In the genomic region with DNA sequence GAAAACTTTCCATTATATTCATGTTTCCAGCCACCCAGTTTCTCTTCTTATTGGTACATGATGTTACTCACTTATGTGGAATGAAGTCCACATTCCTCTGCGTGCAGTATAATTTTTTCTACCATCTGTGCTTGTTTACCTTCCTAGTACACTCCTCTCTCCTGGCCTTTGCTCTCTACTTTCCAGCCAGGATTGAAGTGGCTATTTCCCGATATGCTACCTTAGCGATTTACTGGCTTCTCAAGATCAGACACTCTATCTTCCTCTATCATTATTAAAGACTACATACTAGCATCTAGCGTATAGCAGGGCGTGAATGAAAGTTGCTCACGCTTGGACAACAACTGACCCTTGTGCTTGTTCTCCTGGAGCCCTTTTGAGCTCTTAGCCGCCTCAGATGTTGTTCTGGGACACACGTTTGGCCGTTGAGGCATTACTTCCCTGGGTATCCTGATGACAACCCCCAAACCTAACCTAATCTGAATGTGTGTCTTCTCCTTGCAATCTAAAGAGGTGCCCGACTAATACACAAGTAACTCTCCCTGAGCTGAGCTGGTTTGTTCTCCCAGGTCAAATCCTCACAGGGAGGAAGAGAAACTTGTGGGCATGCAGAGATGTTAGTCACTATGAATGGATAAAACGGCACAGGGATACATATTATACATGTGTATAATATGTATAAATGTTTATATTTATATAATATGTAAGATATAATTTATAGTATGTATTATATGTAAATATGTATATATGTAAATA, we compare ENCODE assay signal across 11 cellular contexts. TPM values are rescaled to one million over a fixed set of nuclear protein-coding genes. Genes with fewer than 3 reads are reported as not detected.
DNase-seq lines count a peak whose midpoint lies in the region; ATAC-seq, FAIRE-seq and TF ChIP-seq lines count a peak whose summit lies in the region.
"Had no signal": no experiment of that assay in that cellular context is flagged by ENCODE, and none has a peak within 500 bp of the region (broad histone marks: within the 10 kb centered on the region; RNA-seq: fewer than 3 reads in every experiment).

No MANE protein-coding gene starts in this region.

- intact Hi-C loops in body of pancreas (cut with DNase I): loop anchor here (5.0 kb wide), 1 partner anchor 42 kb away; the partner anchor contains the start of gene C1orf115
- intact Hi-C loops in HepG2 (cut with micrococcal nuclease; ENCODE audit: unreplicated experiment): loop anchor here (1.0 kb wide), 1 partner anchor 34 kb away; no protein-coding TSS in a partner anchor

- H3K27ac ChIP-seq in ACC112 (ENCODE audit: low read depth, low read length) (peak overlapping the region; percentile 50), body of pancreas (peak overlapping the region in 2 of 4 donors; percentile 39 to 53), HepG2 (ENCODE audit: extremely low read length, insufficient read depth, low read length) (peak overlapping the region; percentile 63)

- no peaks in the 10 kb centered on the region for H3K36me3 Mint-ChIP-seq in HFFc6 (ENCODE audit: low read depth)
- no peaks in the 10 kb centered on the region for H3K36me3 Mint-ChIP-seq in activated CD8-positive, alpha-beta memory T cell treated with anti-CD3 and anti-CD28 coated beads, Interleukin-2, amount 10 ng/mL, durations not matched to agents 7 days and 5 days
- H3K36me3 Mint-ChIP-seq: CD4-positive, alpha-beta memory T cell had no signal

- H3K27me3 Mint-ChIP-seq in HFFc6 (ENCODE audit: insufficient read depth): peaks cover 3% of the 10 kb centered on the region; the same call in 1 of the 2 replicates
- peaks cover 4% of the 10 kb centered on the region for H3K27me3 Mint-ChIP-seq in activated CD8-positive, alpha-beta memory T cell treated with anti-CD3 and anti-CD28 coated beads, Interleukin-2, amount 10 ng/mL, durations not matched to agents 7 days and 5 days

- no peak for TF ChIP-seq POLR2A in body of pancreas (IDR thresholded peaks at IDR 0.05)
- TF ChIP-seq POLR2A in HepG2 (IDR thresholded peaks at IDR 0.05; ENCODE audit: insufficient read depth in 1 of 2, low read depth in 2 of 2, low read length in 2 of 2): no peak

- H3K27me3 ChIP-seq in ACC112 (ENCODE audit: insufficient read depth, low read length): no peaks in the 10 kb centered on the region
- H3K27me3 ChIP-seq in body of pancreas: no peaks in the 10 kb centered on the region
- H3K27me3 ChIP-seq in HepG2 (ENCODE audit: control insufficient read depth in 1 of 2, insufficient read depth in 2 of 2, low read length in 2 of 2): no peaks in the 10 kb centered on the region

- ATAC-seq in body of pancreas: peak; percentile 73
- peak; percentile 96 for ATAC-seq in HepG2
- ATAC-seq in activated CD8-positive, alpha-beta memory T cell treated with anti-CD3 and anti-CD28 coated beads, Interleukin-2, amount 10 ng/mL, durations not matched to agents 7 days and 5 days: no peak
- ATAC-seq in GM19324 (IDR thresholded peaks at IDR 0.05; ENCODE audit: low FRiP score, unreplicated experiment): no peak
- ATAC-seq: left ventricle myocardium superior had no signal

- H3K27ac Mint-ChIP-seq in HFFc6: no peak overlapping the region
- no peak overlapping the region for H3K27ac Mint-ChIP-seq in activated CD8-positive, alpha-beta memory T cell treated with anti-CD3 and anti-CD28 coated beads, Interleukin-2, amount 10 ng/mL, durations not matched to agents 7 days and 5 days
- H3K27ac Mint-ChIP-seq: dendritic cell treated with granulocyte-macrophage colony-stimulating factor and Interleukin-4, amounts not matched to agents 40 ng/mL and 50 ng/mL, for 4 days had no signal

- peak in 1 of 2 experiments; percentile 50; a peak in 2 of 4 replicates for TF ChIP-seq EP300 in HepG2 (IDR thresholded peaks at IDR 0.05; ENCODE audit: low read depth in 2 of 2, low read length in 2 of 2)
- TF ChIP-seq EP300 in HepG2 (CRISPR knock-in tag; IDR thresholded peaks at IDR 0.05; ENCODE audit: borderline replicate concordance): no peak

- peak; percentile 59 for FAIRE-seq in HepG2 (lab: Jason Lieb, UNC)

- H2AFZ ChIP-seq in ACC112 (ENCODE audit: low read length, unreplicated experiment) (peak overlapping the region; percentile 51), HepG2 (ENCODE audit: low read length) (peak overlapping the region; percentile 98)

- H3K36me3 ChIP-seq in ACC112 (ENCODE audit: insufficient read depth, low read length): no peaks in the 10 kb centered on the region
- H3K36me3 ChIP-seq in body of pancreas (replicated peaks in 1 of 2; ENCODE audit: insufficient read depth in 1 of 2, low read depth in 2 of 2): no peaks in the 10 kb centered on the region
- H3K36me3 ChIP-seq in HepG2 (replicated peaks in 1 of 2; ENCODE audit: control insufficient read depth in 1 of 2, insufficient read depth in 2 of 2, low read length in 2 of 2): no peaks in the 10 kb centered on the region

- in situ Hi-C loops in HepG2 (cut with HindIII; ENCODE audit: extremely low pct_ligation_motif_present, low pct_unique_long_range_greater_than_20kb): loop anchor here (5.0 kb wide), 1 partner anchor 37 kb away; no protein-coding TSS in a partner anchor

- H3K79me2 ChIP-seq in ACC112 (ENCODE audit: control insufficient read depth, insufficient read depth, low read length, unreplicated experiment): no peaks in the 10 kb centered on the region
- no peaks in the 10 kb centered on the region for H3K79me2 ChIP-seq in HepG2 (ENCODE audit: insufficient read depth, low read length)

- H3K4me3 ChIP-seq in ACC112 (ENCODE audit: low read depth, low read length) (no peak overlapping the region), body of pancreas (no peak overlapping the region), HepG2 (replicated peaks in 1 of 3; ENCODE audit: insufficient read depth in 1 of 3, low read depth in 2 of 3, low read length in 3 of 3) (peak overlapping the region; percentile 24 to 77 (median 53))

- peak overlapping the region; percentile 59 for H3K9ac ChIP-seq in HepG2 (ENCODE audit: insufficient read depth, low read depth, low read length)

- DNase-seq in HFFc6 (peak; percentile 63), body of pancreas (peak in 2 of 4 donors; percentile 15 to 39), HepG2 (ENCODE audit: low spot score) (peak; percentile 86), SKM-1 (lab: John Stamatoyannopoulos, UW; ENCODE audit: unreplicated experiment) (no peak), ureter (ENCODE audit: low spot score) (no peak)
- no peak for DNase-seq in activated CD8-positive, alpha-beta memory T cell treated with anti-CD3 and anti-CD28 coated beads, Interleukin-2, amount 10 ng/mL, durations not matched to agents 7 days and 5 days
- DNase-seq: CD4-positive, alpha-beta memory T cell; left ventricle myocardium superior had no signal

- peak overlapping the region; percentile 100 for H3K4me2 ChIP-seq in HepG2 (ENCODE audit: low read depth, low read length)

- no peak for TF ChIP-seq CTCF in HFFc6 (IDR thresholded peaks at IDR 0.05)
- no peak for TF ChIP-seq CTCF in body of pancreas (IDR thresholded peaks at IDR 0.05)
- no peak for TF ChIP-seq CTCF in HepG2 (CRISPR knock-in tag; IDR thresholded peaks at IDR 0.05)

- POLR2A ChIA-PET in HepG2 (lab: Yijun Ruan, JAX): interaction anchor here (1.6 to 3.4 kb wide), 5 partner anchors 14 to 52 kb away, joined by 4 to 59 read pairs (median 14); partner anchors contain the start of genes MTARC1 and MTARC2

- H3K9me3 Mint-ChIP-seq in HFFc6: no peaks in the 10 kb centered on the region
- H3K9me3 Mint-ChIP-seq in activated CD8-positive, alpha-beta memory T cell treated with anti-CD3 and anti-CD28 coated beads, Interleukin-2, amount 10 ng/mL, durations not matched to agents 7 days and 5 days (ENCODE audit: low read depth): no peaks in the 10 kb centered on the region
- H3K9me3 Mint-ChIP-seq: CD4-positive, alpha-beta memory T cell; dendritic cell treated with granulocyte-macrophage colony-stimulating factor and Interleukin-4, amounts not matched to agents 40 ng/mL and 50 ng/mL, for 4 days had no signal

- BruUV-seq in HepG2 (replicated peaks; lab: Mats Ljungman, UMichigan): no TSS peak

- TF ChIP-seq RAD21 in HepG2 (CRISPR knock-in tag; IDR thresholded peaks at IDR 0.05): no peak

- 41 to 51% methylated on average over 11 of the region's 11 CpGs for WGBS in body of pancreas, 2 donors
- under 1% methylated on average over 11 of the region's 11 CpGs for WGBS in HepG2 (ENCODE audit: low lambda C conversion rate)

- H3K4me1 ChIP-seq in ACC112 (ENCODE audit: control insufficient read depth, insufficient read depth, low read length, unreplicated experiment): peaks cover 28% of the 10 kb centered on the region
- H3K4me1 ChIP-seq in body of pancreas: peaks cover 27% of the 10 kb centered on the region
- H3K4me1 ChIP-seq in HepG2 (ENCODE audit: insufficient read depth, low read length): peaks cover 31% of the 10 kb centered on the region

- H4K20me1 ChIP-seq in HepG2 (ENCODE audit: insufficient read depth, low read length): no peaks in the 10 kb centered on the region

- H3K4me1 Mint-ChIP-seq in HFFc6 (ENCODE audit: low read depth): peaks cover 30% of the 10 kb centered on the region
- H3K4me1 Mint-ChIP-seq in activated CD8-positive, alpha-beta memory T cell treated with anti-CD3 and anti-CD28 coated beads, Interleukin-2, amount 10 ng/mL, durations not matched to agents 7 days and 5 days: peaks cover 9% of the 10 kb centered on the region

- H3K4me3 Mint-ChIP-seq in HFFc6: no peak overlapping the region
- no peak overlapping the region for H3K4me3 Mint-ChIP-seq in activated CD8-positive, alpha-beta memory T cell treated with anti-CD3 and anti-CD28 coated beads, Interleukin-2, amount 10 ng/mL, durations not matched to agents 7 days and 5 days
- H3K4me3 Mint-ChIP-seq: dendritic cell treated with granulocyte-macrophage colony-stimulating factor and Interleukin-4, amounts not matched to agents 40 ng/mL and 50 ng/mL, for 4 days had no signal

- no peaks in the 10 kb centered on the region for H3K9me3 ChIP-seq in body of pancreas
- no peaks in the 10 kb centered on the region for H3K9me3 ChIP-seq in HepG2 (ENCODE audit: low read length)

- CTCF ChIA-PET in HepG2 (lab: Yijun Ruan, JAX; ENCODE audit: low intra/inter-chr PET ratio, low total read pairs): interaction anchor here (0.7 to 3.0 kb wide), 2 partner anchors 45 to 439 kb away, joined by 3 to 33 read pairs; partner anchors contain the start of gene C1orf115
- CTCF ChIA-PET in activated CD8-positive, alpha-beta memory T cell treated with anti-CD3 and anti-CD28 coated beads, Interleukin-2, amount 10 ng/mL, durations not matched to agents 7 days and 5 days (lab: Charles Lee): interaction anchor here (0.6 to 2.7 kb wide), 6 partner anchors 9 to 56 kb away, joined by 3 to 16 read pairs (median 8); partner anchors contain the start of gene C1orf115

RNA-seq across cellular contexts. Expression of gene MTARC2, which starts 13.4 kb away (rescaled TPM):
- total RNA-seq in HFFc6 (2021; fragmentation: NEBNext Ultra II Directional; extraction: Animal tissue kit (Norgen Biotek cat#: 25700)): 1 to 10 TPM; 3.2 to 5.2 (median 3.8) TPM
- 10 to 100 TPM; 19.5 to 37.9 TPM for total RNA-seq in body of pancreas
- total RNA-seq in HepG2 (2016; rRNA removed; fragmentation: Illumina TruSeq; extraction: Trizol): 4.7 and 10.1 TPM in 2 replicates
- total RNA-seq in HepG2 (2016; cell fraction: cytosol; rRNA removed; fragmentation: Illumina TruSeq; extraction: Trizol; ENCODE audit: low read depth): 3.8 and 5.3 TPM in 2 replicates
- total RNA-seq in HepG2 (2016; cell fraction: insoluble cytoplasmic fraction; rRNA removed; fragmentation: Illumina TruSeq; extraction: Trizol): 5.8 and 12.4 TPM in 2 replicates
- total RNA-seq in HepG2 (2016; cell fraction: membrane; rRNA removed; fragmentation: Illumina TruSeq; extraction: Trizol): 3.3 and 3.6 TPM in 2 replicates
- total RNA-seq in HepG2 (2016; cell fraction: nucleus; rRNA removed; fragmentation: Illumina TruSeq; extraction: Trizol): 12.5 and 15.1 TPM in 2 replicates
- 8.5 and 13.6 TPM in 2 replicates for polyA plus RNA-seq in HepG2 (2011; rRNA removed)
- polyA plus RNA-seq in HepG2 (2011; cell fraction: cytosol; rRNA removed): 4.1 and 4.6 TPM in 2 replicates
- 31.2 and 40.2 TPM in 2 replicates for polyA plus RNA-seq in HepG2 (2011; cell fraction: nucleus; rRNA removed)
- polyA plus RNA-seq in HepG2 (2012): 7.1 and 10.6 TPM in 2 replicates
- polyA plus RNA-seq in HepG2 (2016; cell fraction: cytosol; fragmentation: Illumina TruSeq; extraction: Trizol; ENCODE audit: low read depth): 0.75 and 1.5 TPM in 2 replicates
- polyA plus RNA-seq in HepG2 (2016; cell fraction: insoluble cytoplasmic fraction; fragmentation: Illumina TruSeq; extraction: Trizol; ENCODE audit: low read depth): 5.2 and 6.9 TPM in 2 replicates
- polyA plus RNA-seq in HepG2 (2016; cell fraction: membrane; fragmentation: Illumina TruSeq; extraction: Trizol; ENCODE audit: low read depth): 1.3 and 2.5 TPM in 2 replicates
- 31.0 and 32.3 TPM in 2 replicates for polyA plus RNA-seq in HepG2 (2016; cell fraction: nucleus; fragmentation: Illumina TruSeq; extraction: Trizol; ENCODE audit: insufficient read depth, low read depth)
- polyA minus RNA-seq in HepG2 (2011; rRNA and poly(A)+ RNA removed; ENCODE audit: low replicate concordance): 11.1 and 13.8 TPM in 2 replicates
- polyA minus RNA-seq in HepG2 (2011; cell fraction: cytosol; rRNA and poly(A)+ RNA removed): 4.9 and 5.2 TPM in 2 replicates
- polyA minus RNA-seq in HepG2 (2011; cell fraction: nucleus; rRNA and poly(A)+ RNA removed): 15.8 and 19.9 TPM in 2 replicates
- total RNA-seq in activated CD8-positive, alpha-beta memory T cell treated with anti-CD3 and anti-CD28 coated beads, Interleukin-2, amount 10 ng/mL, durations not matched to agents 7 days and 5 days: not detected
- total RNA-seq in ureter: 18.8 TPM
- total RNA-seq: CD4-positive, alpha-beta memory T cell had no signal

RNA-seq across cellular contexts. Expression of gene C1orf115, which starts 44.6 kb away (rescaled TPM):
- total RNA-seq in HFFc6 (2021; fragmentation: NEBNext Ultra II Directional; extraction: Animal tissue kit (Norgen Biotek cat#: 25700)): under 1 TPM; 0.08 to 0.50 (median 0.19) TPM
- total RNA-seq in body of pancreas (10 to 100 TPM; 10.9 to 11.4 TPM), HepG2 (2016; rRNA removed; fragmentation: Illumina TruSeq; extraction: Trizol) (85.9 and 86.7 TPM in 2 replicates), ureter (13.1 TPM)
- total RNA-seq in HepG2 (2016; cell fraction: cytosol; rRNA removed; fragmentation: Illumina TruSeq; extraction: Trizol; ENCODE audit: low read depth): 13.1 and 13.7 TPM in 2 replicates
- total RNA-seq in HepG2 (2016; cell fraction: insoluble cytoplasmic fraction; rRNA removed; fragmentation: Illumina TruSeq; extraction: Trizol): 83.6 and 85.7 TPM in 2 replicates
- 59.6 and 65.3 TPM in 2 replicates for total RNA-seq in HepG2 (2016; cell fraction: membrane; rRNA removed; fragmentation: Illumina TruSeq; extraction: Trizol)
- total RNA-seq in HepG2 (2016; cell fraction: nucleus; rRNA removed; fragmentation: Illumina TruSeq; extraction: Trizol): 36.7 and 42.7 TPM in 2 replicates
- polyA plus RNA-seq in HepG2 (2011; rRNA removed): 25.2 and 30.9 TPM in 2 replicates
- polyA plus RNA-seq in HepG2 (2011; cell fraction: cytosol; rRNA removed): 27.9 and 36.1 TPM in 2 replicates
- 10.3 and 15.5 TPM in 2 replicates for polyA plus RNA-seq in HepG2 (2011; cell fraction: nucleus; rRNA removed)
- polyA plus RNA-seq in HepG2 (2012): 25.0 and 26.1 TPM in 2 replicates
- 8.3 and 8.7 TPM in 2 replicates for polyA plus RNA-seq in HepG2 (2016; cell fraction: cytosol; fragmentation: Illumina TruSeq; extraction: Trizol; ENCODE audit: low read depth)
- 89.4 and 93.3 TPM in 2 replicates for polyA plus RNA-seq in HepG2 (2016; cell fraction: insoluble cytoplasmic fraction; fragmentation: Illumina TruSeq; extraction: Trizol; ENCODE audit: low read depth)
- polyA plus RNA-seq in HepG2 (2016; cell fraction: membrane; fragmentation: Illumina TruSeq; extraction: Trizol; ENCODE audit: low read depth): 38.6 and 42.0 TPM in 2 replicates
- 58.5 and 59.9 TPM in 2 replicates for polyA plus RNA-seq in HepG2 (2016; cell fraction: nucleus; fragmentation: Illumina TruSeq; extraction: Trizol; ENCODE audit: insufficient read depth, low read depth)
- polyA minus RNA-seq in HepG2 (2011; rRNA and poly(A)+ RNA removed; ENCODE audit: low replicate concordance): 26.7 TPM in 1 of 2 replicates, not detected in the other
- polyA minus RNA-seq in HepG2 (2011; cell fraction: cytosol; rRNA and poly(A)+ RNA removed): 14.8 and 19.3 TPM in 2 replicates
- polyA minus RNA-seq in HepG2 (2011; cell fraction: nucleus; rRNA and poly(A)+ RNA removed): 8.0 and 10.9 TPM in 2 replicates
- under 1 TPM; 0.12 to 0.16 TPM for total RNA-seq in activated CD8-positive, alpha-beta memory T cell treated with anti-CD3 and anti-CD28 coated beads, Interleukin-2, amount 10 ng/mL, durations not matched to agents 7 days and 5 days

RNA-seq across cellular contexts. Expression of gene MTARC1, which starts 52.0 kb away (rescaled TPM):
- total RNA-seq in HFFc6 (2021; fragmentation: NEBNext Ultra II Directional; extraction: Animal tissue kit (Norgen Biotek cat#: 25700)): 1 to 10 TPM; 1.1 to 1.9 (median 1.7) TPM
- total RNA-seq in body of pancreas (10 to 100 TPM in 1 of 2 donors, 1 to 10 TPM in 1; 5.2 to 71.5 TPM), HepG2 (2016; rRNA removed; fragmentation: Illumina TruSeq; extraction: Trizol) (64.2 and 106 TPM in 2 replicates), ureter (29.0 TPM)
- 38.0 and 39.6 TPM in 2 replicates for total RNA-seq in HepG2 (2016; cell fraction: cytosol; rRNA removed; fragmentation: Illumina TruSeq; extraction: Trizol; ENCODE audit: low read depth)
- total RNA-seq in HepG2 (2016; cell fraction: insoluble cytoplasmic fraction; rRNA removed; fragmentation: Illumina TruSeq; extraction: Trizol): 66.5 and 107 TPM in 2 replicates
- 79.2 and 83.1 TPM in 2 replicates for total RNA-seq in HepG2 (2016; cell fraction: membrane; rRNA removed; fragmentation: Illumina TruSeq; extraction: Trizol)
- total RNA-seq in HepG2 (2016; cell fraction: nucleus; rRNA removed; fragmentation: Illumina TruSeq; extraction: Trizol): 83.0 and 88.1 TPM in 2 replicates
- 14.5 and 19.4 TPM in 2 replicates for polyA plus RNA-seq in HepG2 (2011; rRNA removed)
- 12.9 and 14.1 TPM in 2 replicates for polyA plus RNA-seq in HepG2 (2011; cell fraction: cytosol; rRNA removed)
- polyA plus RNA-seq in HepG2 (2011; cell fraction: nucleus; rRNA removed): 13.7 and 15.3 TPM in 2 replicates
- polyA plus RNA-seq in HepG2 (2012): 25.7 and 31.2 TPM in 2 replicates
- polyA plus RNA-seq in HepG2 (2016; cell fraction: cytosol; fragmentation: Illumina TruSeq; extraction: Trizol; ENCODE audit: low read depth): 34.9 and 40.2 TPM in 2 replicates
- polyA plus RNA-seq in HepG2 (2016; cell fraction: insoluble cytoplasmic fraction; fragmentation: Illumina TruSeq; extraction: Trizol; ENCODE audit: low read depth): 65.6 and 68.7 TPM in 2 replicates
- 63.9 and 64.4 TPM in 2 replicates for polyA plus RNA-seq in HepG2 (2016; cell fraction: membrane; fragmentation: Illumina TruSeq; extraction: Trizol; ENCODE audit: low read depth)
- 147 and 150 TPM in 2 replicates for polyA plus RNA-seq in HepG2 (2016; cell fraction: nucleus; fragmentation: Illumina TruSeq; extraction: Trizol; ENCODE audit: insufficient read depth, low read depth)
- 11.9 and 104 TPM in 2 replicates for polyA minus RNA-seq in HepG2 (2011; rRNA and poly(A)+ RNA removed; ENCODE audit: low replicate concordance)
- polyA minus RNA-seq in HepG2 (2011; cell fraction: cytosol; rRNA and poly(A)+ RNA removed): 11.5 and 17.2 TPM in 2 replicates
- 12.9 and 14.5 TPM in 2 replicates for polyA minus RNA-seq in HepG2 (2011; cell fraction: nucleus; rRNA and poly(A)+ RNA removed)
- total RNA-seq in activated CD8-positive, alpha-beta memory T cell treated with anti-CD3 and anti-CD28 coated beads, Interleukin-2, amount 10 ng/mL, durations not matched to agents 7 days and 5 days: not detected
- total RNA-seq: CD4-positive, alpha-beta memory T cell had no signal
- polyA plus RNA-seq: CD4-positive, alpha-beta memory T cell had no signal

Comparison
In these comparisons a context has a peak if more than half of its experiments do, and no peak if none do; other contexts are left out.
1. H3K4me3 ChIP-seq: peak in HepG2 (3 of 3); none in ACC112 (single experiment) and body of pancreas (0 of 2).
2. DNase-seq: peak in HFFc6 (single experiment) and HepG2 (single experiment); none in activated CD8-positive, alpha-beta memory T cell treated with anti-CD3 and anti-CD28 coated beads, Interleukin-2, amount 10 ng/mL, durations not matched to agents 7 days and 5 days (single experiment), SKM-1 (single experiment) and ureter (single experiment).
3. ATAC-seq: peak in body of pancreas (single experiment) and HepG2 (single experiment); none in activated CD8-positive, alpha-beta memory T cell treated with anti-CD3 and anti-CD28 coated beads, Interleukin-2, amount 10 ng/mL, durations not matched to agents 7 days and 5 days (single experiment) and GM19324 (single experiment).